ENCODE assay signal across 1 cellular context in the genomic region with DNA sequence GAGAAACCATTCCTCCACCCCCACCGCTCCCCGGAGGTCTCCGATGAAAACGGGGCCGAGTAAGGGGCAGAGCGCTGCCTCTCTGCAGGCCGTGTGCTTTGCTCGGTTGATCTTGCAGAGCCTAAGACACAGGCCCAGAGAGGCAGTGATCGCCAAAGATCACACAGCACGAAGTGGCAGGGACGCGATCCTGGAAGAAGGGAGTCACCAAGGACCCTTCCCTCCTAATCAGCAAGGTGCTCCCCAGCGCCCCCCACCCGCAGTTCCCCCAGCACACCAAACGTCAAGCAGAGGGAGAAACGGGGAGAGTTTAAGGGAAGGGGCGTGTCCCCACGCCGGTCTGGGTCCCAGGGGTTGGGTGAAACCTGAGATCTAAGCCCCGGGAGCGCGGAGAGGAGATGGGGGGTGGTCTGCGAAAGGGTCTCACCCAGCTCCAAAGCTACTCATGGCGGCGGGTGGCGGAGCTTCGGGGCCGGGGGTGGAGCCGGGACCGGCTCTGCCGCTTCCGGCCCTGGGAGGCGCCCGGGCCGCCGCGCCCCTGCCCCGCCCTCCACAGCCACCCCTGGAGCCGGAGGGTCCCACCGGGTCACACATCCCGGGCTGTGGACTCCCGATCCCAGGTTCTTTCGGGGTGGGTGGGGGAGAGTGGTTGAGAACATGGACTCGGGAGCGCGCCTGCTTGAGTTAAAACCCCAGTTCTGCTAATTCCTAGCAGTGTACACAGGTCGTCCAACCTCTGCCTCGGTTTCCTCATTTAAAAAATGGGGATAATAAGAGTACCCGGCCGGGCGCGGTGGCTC.
TF ChIP-seq lines count a peak whose summit lies in the region.

A gene with protein sequence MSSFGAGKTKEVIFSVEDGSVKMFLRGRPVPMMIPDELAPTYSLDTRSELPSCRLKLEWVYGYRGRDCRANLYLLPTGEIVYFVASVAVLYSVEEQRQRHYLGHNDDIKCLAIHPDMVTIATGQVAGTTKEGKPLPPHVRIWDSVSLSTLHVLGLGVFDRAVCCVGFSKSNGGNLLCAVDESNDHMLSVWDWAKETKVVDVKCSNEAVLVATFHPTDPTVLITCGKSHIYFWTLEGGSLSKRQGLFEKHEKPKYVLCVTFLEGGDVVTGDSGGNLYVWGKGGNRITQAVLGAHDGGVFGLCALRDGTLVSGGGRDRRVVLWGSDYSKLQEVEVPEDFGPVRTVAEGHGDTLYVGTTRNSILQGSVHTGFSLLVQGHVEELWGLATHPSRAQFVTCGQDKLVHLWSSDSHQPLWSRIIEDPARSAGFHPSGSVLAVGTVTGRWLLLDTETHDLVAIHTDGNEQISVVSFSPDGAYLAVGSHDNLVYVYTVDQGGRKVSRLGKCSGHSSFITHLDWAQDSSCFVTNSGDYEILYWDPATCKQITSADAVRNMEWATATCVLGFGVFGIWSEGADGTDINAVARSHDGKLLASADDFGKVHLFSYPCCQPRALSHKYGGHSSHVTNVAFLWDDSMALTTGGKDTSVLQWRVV (minus strand): TSS at position 468 of the 800 bp plus-strand sequence. CDS start 21 bp downstream, at position 447.

TF ChIP-seq in GM23338, 12 proteins besides CTCF, POLR2A, EP300 and RAD21 (continued from another document):
- TF ChIP-seq CREB1 (CRISPR knock-in tag; IDR thresholded peaks at IDR 0.05; ENCODE audit: low read depth) (no peak), NANOG (IDR thresholded peaks at IDR 0.05; ENCODE audit: borderline replicate concordance) (no peak), ZNF331 (CRISPR knock-in tag; IDR thresholded peaks at IDR 0.05; ENCODE audit: low read depth) (no peak), ZNF114 (CRISPR knock-in tag; IDR thresholded peaks at IDR 0.05) (no peak), JUNB (IDR thresholded peaks at IDR 0.05; ENCODE audit: unreplicated experiment) (no peak), EZH2 (IDR thresholded peaks at IDR 0.05; ENCODE audit: low read depth, unreplicated experiment) (no peak)
- TF ChIP-seq, protein P1, sequence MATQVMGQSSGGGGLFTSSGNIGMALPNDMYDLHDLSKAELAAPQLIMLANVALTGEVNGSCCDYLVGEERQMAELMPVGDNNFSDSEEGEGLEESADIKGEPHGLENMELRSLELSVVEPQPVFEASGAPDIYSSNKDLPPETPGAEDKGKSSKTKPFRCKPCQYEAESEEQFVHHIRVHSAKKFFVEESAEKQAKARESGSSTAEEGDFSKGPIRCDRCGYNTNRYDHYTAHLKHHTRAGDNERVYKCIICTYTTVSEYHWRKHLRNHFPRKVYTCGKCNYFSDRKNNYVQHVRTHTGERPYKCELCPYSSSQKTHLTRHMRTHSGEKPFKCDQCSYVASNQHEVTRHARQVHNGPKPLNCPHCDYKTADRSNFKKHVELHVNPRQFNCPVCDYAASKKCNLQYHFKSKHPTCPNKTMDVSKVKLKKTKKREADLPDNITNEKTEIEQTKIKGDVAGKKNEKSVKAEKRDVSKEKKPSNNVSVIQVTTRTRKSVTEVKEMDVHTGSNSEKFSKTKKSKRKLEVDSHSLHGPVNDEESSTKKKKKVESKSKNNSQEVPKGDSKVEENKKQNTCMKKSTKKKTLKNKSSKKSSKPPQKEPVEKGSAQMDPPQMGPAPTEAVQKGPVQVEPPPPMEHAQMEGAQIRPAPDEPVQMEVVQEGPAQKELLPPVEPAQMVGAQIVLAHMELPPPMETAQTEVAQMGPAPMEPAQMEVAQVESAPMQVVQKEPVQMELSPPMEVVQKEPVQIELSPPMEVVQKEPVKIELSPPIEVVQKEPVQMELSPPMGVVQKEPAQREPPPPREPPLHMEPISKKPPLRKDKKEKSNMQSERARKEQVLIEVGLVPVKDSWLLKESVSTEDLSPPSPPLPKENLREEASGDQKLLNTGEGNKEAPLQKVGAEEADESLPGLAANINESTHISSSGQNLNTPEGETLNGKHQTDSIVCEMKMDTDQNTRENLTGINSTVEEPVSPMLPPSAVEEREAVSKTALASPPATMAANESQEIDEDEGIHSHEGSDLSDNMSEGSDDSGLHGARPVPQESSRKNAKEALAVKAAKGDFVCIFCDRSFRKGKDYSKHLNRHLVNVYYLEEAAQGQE (IDR thresholded peaks at IDR 0.05; ENCODE audit: unreplicated experiment), result no peak
- TF ChIP-seq, protein P2, sequence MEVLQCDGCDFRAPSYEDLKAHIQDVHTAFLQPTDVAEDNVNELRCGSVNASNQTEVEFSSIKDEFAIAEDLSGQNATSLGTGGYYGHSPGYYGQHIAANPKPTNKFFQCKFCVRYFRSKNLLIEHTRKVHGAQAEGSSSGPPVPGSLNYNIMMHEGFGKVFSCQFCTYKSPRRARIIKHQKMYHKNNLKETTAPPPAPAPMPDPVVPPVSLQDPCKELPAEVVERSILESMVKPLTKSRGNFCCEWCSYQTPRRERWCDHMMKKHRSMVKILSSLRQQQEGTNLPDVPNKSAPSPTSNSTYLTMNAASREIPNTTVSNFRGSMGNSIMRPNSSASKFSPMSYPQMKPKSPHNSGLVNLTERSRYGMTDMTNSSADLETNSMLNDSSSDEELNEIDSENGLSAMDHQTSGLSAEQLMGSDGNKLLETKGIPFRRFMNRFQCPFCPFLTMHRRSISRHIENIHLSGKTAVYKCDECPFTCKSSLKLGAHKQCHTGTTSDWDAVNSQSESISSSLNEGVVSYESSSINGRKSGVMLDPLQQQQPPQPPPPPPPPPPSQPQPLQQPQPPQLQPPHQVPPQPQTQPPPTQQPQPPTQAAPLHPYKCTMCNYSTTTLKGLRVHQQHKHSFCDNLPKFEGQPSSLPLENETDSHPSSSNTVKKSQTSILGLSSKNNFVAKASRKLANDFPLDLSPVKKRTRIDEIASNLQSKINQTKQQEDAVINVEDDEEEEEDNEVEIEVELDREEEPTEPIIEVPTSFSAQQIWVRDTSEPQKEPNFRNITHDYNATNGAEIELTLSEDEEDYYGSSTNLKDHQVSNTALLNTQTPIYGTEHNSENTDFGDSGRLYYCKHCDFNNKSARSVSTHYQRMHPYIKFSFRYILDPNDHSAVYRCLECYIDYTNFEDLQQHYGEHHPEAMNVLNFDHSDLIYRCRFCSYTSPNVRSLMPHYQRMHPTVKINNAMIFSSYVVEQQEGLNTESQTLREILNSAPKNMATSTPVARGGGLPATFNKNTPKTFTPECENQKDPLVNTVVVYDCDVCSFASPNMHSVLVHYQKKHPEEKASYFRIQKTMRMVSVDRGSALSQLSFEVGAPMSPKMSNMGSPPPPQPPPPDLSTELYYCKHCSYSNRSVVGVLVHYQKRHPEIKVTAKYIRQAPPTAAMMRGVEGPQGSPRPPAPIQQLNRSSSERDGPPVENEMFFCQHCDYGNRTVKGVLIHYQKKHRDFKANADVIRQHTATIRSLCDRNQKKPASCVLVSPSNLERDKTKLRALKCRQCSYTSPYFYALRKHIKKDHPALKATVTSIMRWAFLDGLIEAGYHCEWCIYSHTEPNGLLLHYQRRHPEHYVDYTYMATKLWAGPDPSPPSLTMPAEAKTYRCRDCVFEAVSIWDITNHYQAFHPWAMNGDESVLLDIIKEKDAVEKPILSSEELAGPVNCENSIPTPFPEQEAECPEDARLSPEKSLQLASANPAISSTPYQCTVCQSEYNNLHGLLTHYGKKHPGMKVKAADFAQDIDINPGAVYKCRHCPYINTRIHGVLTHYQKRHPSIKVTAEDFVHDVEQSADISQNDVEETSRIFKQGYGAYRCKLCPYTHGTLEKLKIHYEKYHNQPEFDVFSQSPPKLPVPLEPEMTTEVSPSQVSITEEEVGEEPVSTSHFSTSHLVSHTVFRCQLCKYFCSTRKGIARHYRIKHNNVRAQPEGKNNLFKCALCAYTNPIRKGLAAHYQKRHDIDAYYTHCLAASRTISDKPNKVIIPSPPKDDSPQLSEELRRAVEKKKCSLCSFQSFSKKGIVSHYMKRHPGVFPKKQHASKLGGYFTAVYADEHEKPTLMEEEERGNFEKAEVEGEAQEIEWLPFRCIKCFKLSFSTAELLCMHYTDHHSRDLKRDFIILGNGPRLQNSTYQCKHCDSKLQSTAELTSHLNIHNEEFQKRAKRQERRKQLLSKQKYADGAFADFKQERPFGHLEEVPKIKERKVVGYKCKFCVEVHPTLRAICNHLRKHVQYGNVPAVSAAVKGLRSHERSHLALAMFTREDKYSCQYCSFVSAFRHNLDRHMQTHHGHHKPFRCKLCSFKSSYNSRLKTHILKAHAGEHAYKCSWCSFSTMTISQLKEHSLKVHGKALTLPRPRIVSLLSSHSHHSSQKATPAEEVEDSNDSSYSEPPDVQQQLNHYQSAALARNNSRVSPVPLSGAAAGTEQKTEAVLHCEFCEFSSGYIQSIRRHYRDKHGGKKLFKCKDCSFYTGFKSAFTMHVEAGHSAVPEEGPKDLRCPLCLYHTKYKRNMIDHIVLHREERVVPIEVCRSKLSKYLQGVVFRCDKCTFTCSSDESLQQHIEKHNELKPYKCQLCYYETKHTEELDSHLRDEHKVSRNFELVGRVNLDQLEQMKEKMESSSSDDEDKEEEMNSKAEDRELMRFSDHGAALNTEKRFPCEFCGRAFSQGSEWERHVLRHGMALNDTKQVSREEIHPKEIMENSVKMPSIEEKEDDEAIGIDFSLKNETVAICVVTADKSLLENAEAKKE (CRISPR knock-in tag; IDR thresholded peaks at IDR 0.05), result no peak
- TF ChIP-seq, protein P3, sequence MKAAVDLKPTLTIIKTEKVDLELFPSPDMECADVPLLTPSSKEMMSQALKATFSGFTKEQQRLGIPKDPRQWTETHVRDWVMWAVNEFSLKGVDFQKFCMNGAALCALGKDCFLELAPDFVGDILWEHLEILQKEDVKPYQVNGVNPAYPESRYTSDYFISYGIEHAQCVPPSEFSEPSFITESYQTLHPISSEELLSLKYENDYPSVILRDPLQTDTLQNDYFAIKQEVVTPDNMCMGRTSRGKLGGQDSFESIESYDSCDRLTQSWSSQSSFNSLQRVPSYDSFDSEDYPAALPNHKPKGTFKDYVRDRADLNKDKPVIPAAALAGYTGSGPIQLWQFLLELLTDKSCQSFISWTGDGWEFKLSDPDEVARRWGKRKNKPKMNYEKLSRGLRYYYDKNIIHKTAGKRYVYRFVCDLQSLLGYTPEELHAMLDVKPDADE (IDR thresholded peaks at IDR 0.05), result no peak
